ENCODE assay signal across 1 cellular context in the genomic region with DNA sequence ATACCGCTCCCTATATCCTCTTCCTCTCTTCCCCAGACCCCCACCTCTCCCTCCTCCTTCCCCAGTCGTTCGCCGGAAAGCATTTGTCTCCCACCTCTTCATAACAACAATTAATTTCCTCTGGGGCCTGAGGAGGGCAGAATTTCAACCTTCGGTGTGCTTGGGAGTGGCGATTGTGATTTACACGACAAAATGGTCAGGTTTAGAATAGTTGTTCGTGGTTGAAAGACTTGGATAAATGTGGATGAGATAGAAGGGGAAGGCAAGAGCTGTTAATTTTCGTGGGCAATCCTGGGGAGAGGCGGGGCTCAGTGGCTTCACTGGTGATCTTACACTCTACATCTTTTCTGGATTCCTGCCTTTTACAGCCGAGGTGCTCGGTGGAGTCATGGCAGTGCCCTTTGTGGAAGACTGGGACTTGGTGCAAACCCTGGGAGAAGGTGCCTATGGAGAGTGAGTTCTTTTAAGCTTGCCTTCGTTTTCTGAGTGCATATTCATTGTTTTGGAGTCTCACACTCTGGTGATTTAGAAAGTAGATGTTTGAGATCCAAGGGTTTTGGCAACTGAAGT.
A peak's percentile ranks its signal among the peaks of the same experiment; 100 is the strongest.
TF ChIP-seq lines count a peak whose summit lies in the region.

No MANE protein-coding gene starts in this region.

TF ChIP-seq in K562, 482 proteins besides CTCF, POLR2A, EP300 and RAD21 (continues in another document):
- TF ChIP-seq, protein P1, sequence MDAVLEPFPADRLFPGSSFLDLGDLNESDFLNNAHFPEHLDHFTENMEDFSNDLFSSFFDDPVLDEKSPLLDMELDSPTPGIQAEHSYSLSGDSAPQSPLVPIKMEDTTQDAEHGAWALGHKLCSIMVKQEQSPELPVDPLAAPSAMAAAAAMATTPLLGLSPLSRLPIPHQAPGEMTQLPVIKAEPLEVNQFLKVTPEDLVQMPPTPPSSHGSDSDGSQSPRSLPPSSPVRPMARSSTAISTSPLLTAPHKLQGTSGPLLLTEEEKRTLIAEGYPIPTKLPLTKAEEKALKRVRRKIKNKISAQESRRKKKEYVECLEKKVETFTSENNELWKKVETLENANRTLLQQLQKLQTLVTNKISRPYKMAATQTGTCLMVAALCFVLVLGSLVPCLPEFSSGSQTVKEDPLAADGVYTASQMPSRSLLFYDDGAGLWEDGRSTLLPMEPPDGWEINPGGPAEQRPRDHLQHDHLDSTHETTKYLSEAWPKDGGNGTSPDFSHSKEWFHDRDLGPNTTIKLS (IDR thresholded peaks at IDR 0.05; ENCODE audit: borderline replicate concordance, low read depth): no peak
- TF ChIP-seq THRA (IDR thresholded peaks at IDR 0.05) (no peak), RBM25 (IDR thresholded peaks at IDR 0.05; ENCODE audit: low read depth, low read length, severe bottlenecking) (no peak), CEBPG (CRISPR knock-in tag; IDR thresholded peaks at IDR 0.05) (no peak), CEBPG (tag; conservative IDR thresholded peaks at IDR 0.05 in 1 of 2, IDR thresholded peaks at IDR 0.05 in 1 of 2) (no peak; a peak in 1 of 4 replicates), BMI1 (IDR thresholded peaks at IDR 0.05; ENCODE audit: low read length) (0 out of 2 replicates have a peak, but pooled peaks have one; percentile 6), MEIS2 (IDR thresholded peaks at IDR 0.05; ENCODE audit: partially characterized antibody) (peak; percentile 31), ADNP (tag; IDR thresholded peaks at IDR 0.05) (no peak), RB1 (IDR thresholded peaks at IDR 0.05; ENCODE audit: low read depth) (no peak), KDM1A (IDR thresholded peaks at IDR 0.05) (peak; percentile 50 to 72; a peak in 2 of 4 replicates), JUN (IDR thresholded peaks at IDR 0.05; ENCODE audit: borderline replicate concordance, low read depth, low read length) (0 out of 2 replicates have a peak, but pooled peaks have one; percentile 7), JUN (CRISPR knock-in tag; IDR thresholded peaks at IDR 0.05; ENCODE audit: borderline replicate concordance) (no peak), ETV6 (IDR thresholded peaks at IDR 0.05; ENCODE audit: borderline replicate concordance in 1 of 2, low read depth in 2 of 2, low read length in 1 of 2) (no peak), ETV6 (CRISPR knock-in tag; IDR thresholded peaks at IDR 0.05; ENCODE audit: borderline replicate concordance) (no peak), ZBTB40 (IDR thresholded peaks at IDR 0.05) (peak; percentile 34), ZBTB40 (CRISPR knock-in tag; IDR thresholded peaks at IDR 0.05) (no peak), MTA2 (IDR thresholded peaks at IDR 0.05; ENCODE audit: low read depth) (no peak), NEUROD1 (IDR thresholded peaks at IDR 0.05; ENCODE audit: borderline replicate concordance, low read depth, low read length, partially characterized antibody) (peak; percentile 61), PPARD (CRISPR knock-in tag; IDR thresholded peaks at IDR 0.05) (no peak), PTTG1 (tag; IDR thresholded peaks at IDR 0.05; ENCODE audit: low read depth) (no peak), SLC30A9 (CRISPR knock-in tag; IDR thresholded peaks at IDR 0.05) (no peak), SAP30 (IDR thresholded peaks at IDR 0.05; ENCODE audit: borderline replicate concordance, insufficient read depth, low read depth, low read length, poor library complexity, severe bottlenecking) (peak; percentile 46), FOXA3 (CRISPR knock-in tag; conservative IDR thresholded peaks at IDR 0.05 in 1 of 2, IDR thresholded peaks at IDR 0.05 in 1 of 2) (no peak), RCOR1 (IDR thresholded peaks at IDR 0.05; ENCODE audit: borderline replicate concordance in 1 of 2, low read depth in 2 of 2, low read length in 2 of 2) (peak in 1 of 2 experiments; percentile 49; a peak in 1 of 4 replicates), PHF21A (IDR thresholded peaks at IDR 0.05; ENCODE audit: borderline replicate concordance, low read depth) (peak; percentile 81; the same call in 1 of the 2 replicates), TBL1XR1 (IDR thresholded peaks at IDR 0.05; ENCODE audit: low read length in 2 of 2) (peak in 1 of 2 experiments; percentile 14; a peak in 1 of 4 replicates), MXI1 (IDR thresholded peaks at IDR 0.05; ENCODE audit: low read depth, low read length) (0 out of 2 replicates have a peak, but pooled peaks have one; percentile 42), SMARCA5 (IDR thresholded peaks at IDR 0.05) (0 out of 2 replicates have a peak, but pooled peaks have one; percentile 11), FOXA1 (IDR thresholded peaks at IDR 0.05; ENCODE audit: borderline replicate concordance) (no peak), SMARCC2 (IDR thresholded peaks at IDR 0.05; ENCODE audit: low read depth) (peak; percentile 17; the same call in 1 of the 2 replicates), FOXK2 (conservative IDR thresholded peaks at IDR 0.05 in 1 of 2, IDR thresholded peaks at IDR 0.05 in 1 of 2; ENCODE audit: low read depth in 2 of 2) (0 out of 4 replicates have a peak, but pooled peaks of 1 of the 2 experiments have one; percentile 4), ZSCAN29 (IDR thresholded peaks at IDR 0.05) (no peak), KLF6 (CRISPR knock-in tag; IDR thresholded peaks at IDR 0.05; ENCODE audit: borderline replicate concordance) (0 out of 2 replicates have a peak, but pooled peaks have one; percentile 45), SMC3 (conservative IDR thresholded peaks at IDR 0.05; ENCODE audit: insufficient read depth, low read depth, low read length) (0 out of 2 replicates have a peak, but pooled peaks have one; percentile 13), TRIM28 (IDR thresholded peaks at IDR 0.05) (no peak), ZNF717 (CRISPR knock-in tag; IDR thresholded peaks at IDR 0.05) (no peak)
- TF ChIP-seq, protein P2, sequence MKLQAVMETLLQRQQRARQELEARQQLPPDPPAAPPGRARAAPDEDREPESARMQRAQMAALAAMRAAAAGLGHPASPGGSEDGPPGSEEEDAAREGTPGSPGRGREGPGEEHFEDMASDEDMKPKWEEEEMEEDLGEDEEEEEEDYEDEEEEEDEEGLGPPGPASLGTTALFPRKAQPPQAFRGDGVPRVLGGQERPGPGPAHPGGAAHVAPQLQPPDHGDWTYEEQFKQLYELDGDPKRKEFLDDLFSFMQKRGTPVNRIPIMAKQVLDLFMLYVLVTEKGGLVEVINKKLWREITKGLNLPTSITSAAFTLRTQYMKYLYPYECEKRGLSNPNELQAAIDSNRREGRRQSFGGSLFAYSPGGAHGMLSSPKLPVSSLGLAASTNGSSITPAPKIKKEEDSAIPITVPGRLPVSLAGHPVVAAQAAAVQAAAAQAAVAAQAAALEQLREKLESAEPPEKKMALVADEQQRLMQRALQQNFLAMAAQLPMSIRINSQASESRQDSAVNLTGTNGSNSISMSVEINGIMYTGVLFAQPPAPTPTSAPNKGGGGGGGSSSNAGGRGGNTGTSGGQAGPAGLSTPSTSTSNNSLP (IDR thresholded peaks at IDR 0.05; ENCODE audit: borderline replicate concordance, low read depth, low read length): peak; percentile 65; the same call in 1 of the 2 replicates
- TF ChIP-seq, protein P3, sequence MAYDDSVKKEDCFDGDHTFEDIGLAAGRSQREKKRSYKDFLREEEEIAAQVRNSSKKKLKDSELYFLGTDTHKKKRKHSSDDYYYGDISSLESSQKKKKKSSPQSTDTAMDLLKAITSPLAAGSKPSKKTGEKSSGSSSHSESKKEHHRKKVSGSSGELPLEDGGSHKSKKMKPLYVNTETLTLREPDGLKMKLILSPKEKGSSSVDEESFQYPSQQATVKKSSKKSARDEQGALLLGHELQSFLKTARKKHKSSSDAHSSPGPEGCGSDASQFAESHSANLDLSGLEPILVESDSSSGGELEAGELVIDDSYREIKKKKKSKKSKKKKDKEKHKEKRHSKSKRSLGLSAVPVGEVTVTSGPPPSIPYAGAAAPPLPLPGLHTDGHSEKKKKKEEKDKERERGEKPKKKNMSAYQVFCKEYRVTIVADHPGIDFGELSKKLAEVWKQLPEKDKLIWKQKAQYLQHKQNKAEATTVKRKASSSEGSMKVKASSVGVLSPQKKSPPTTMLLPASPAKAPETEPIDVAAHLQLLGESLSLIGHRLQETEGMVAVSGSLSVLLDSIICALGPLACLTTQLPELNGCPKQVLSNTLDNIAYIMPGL (CRISPR knock-in tag; IDR thresholded peaks at IDR 0.05): no peak
- TF ChIP-seq, protein P4, sequence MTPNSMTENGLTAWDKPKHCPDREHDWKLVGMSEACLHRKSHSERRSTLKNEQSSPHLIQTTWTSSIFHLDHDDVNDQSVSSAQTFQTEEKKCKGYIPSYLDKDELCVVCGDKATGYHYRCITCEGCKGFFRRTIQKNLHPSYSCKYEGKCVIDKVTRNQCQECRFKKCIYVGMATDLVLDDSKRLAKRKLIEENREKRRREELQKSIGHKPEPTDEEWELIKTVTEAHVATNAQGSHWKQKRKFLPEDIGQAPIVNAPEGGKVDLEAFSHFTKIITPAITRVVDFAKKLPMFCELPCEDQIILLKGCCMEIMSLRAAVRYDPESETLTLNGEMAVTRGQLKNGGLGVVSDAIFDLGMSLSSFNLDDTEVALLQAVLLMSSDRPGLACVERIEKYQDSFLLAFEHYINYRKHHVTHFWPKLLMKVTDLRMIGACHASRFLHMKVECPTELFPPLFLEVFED (CRISPR knock-in tag; conservative IDR thresholded peaks at IDR 0.05): 0 out of 2 replicates have a peak, but pooled peaks have one; percentile 31
